Comparison of ENCODE assay signal across 12 cellular contexts in the genomic region with DNA sequence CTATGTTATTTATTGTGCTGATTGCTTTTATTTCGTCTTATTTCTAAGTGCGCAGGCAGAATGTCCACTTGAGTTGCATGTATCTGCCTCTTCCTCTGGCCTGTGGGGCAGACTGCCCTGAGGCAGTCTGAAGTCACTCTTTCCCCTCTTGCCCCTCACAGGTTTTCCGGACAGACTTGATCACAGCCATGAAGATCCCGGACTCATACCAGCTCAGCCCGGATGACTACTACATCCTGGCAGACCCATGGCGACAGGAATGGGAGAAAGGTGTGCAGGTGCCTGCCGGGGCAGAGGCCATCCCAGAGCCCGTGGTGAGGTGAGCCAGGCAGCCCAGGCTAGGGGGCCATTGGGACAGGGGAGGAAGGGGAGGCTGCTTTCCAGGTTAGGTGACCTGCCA. TPM values are rescaled to one million over a fixed set of nuclear protein-coding genes. Genes with fewer than 3 reads are reported as not detected.
A peak's percentile ranks its signal among the peaks of the same experiment; 100 is the strongest.
DNase-seq lines count a peak whose midpoint lies in the region; FAIRE-seq and TF ChIP-seq lines count a peak whose summit lies in the region.
"Had no signal": no experiment of that assay in that cellular context is flagged by ENCODE, and none has a peak within 500 bp of the region (broad histone marks: within the 10 kb centered on the region; RNA-seq: fewer than 3 reads in every experiment).

No MANE protein-coding gene starts in this region.

- no peaks in the 10 kb centered on the region for H3K4me1 ChIP-seq in breast epithelium

- no peaks in the 10 kb centered on the region for H3K9me3 Mint-ChIP-seq in MCF 10A (ENCODE audit: unreplicated experiment)
- H3K9me3 Mint-ChIP-seq in activated naive CD8-positive, alpha-beta T cell (ENCODE audit: low read depth), result no peaks in the 10 kb centered on the region

- intact Hi-C loops in MCF 10A (cut with micrococcal nuclease), result loop anchor here (1.0 kb wide), 1 partner anchor 25 kb away; no protein-coding TSS in a partner anchor
- intact Hi-C loops in breast epithelium (cut with DNase I; ENCODE audit: low total_unique reads), result no loop called here

- H3K4me3 Mint-ChIP-seq in MCF 10A (ENCODE audit: unreplicated experiment), result peak overlapping the region; percentile 33
- H3K4me3 Mint-ChIP-seq in activated naive CD8-positive, alpha-beta T cell, result no peak overlapping the region
- H3K4me3 Mint-ChIP-seq: activated CD8-positive, alpha-beta memory T cell treated with anti-CD3 and anti-CD28 coated beads, Interleukin-2, amount 10 ng/mL, durations not matched to agents 7 days and 5 days had no signal

- DNase-seq in MCF 10A (ENCODE audit: unreplicated experiment) (no peak), breast epithelium (ENCODE audit: low spot score in 2 of 2) (no peak), kidney tubule cell (ENCODE audit: low spot score) (peak; percentile 48), urothelium cell line (ENCODE audit: low spot score) (peak; percentile 15), mucosa of gallbladder (ENCODE audit: low spot score) (no peak), NCI-H1694 treated with DMSO at 0.1 percent for 48 hours (lab: John Stamatoyannopoulos, UW) (no peak), CD1c-positive myeloid dendritic cell (ENCODE audit: extremely low spot score) (no peak)
- DNase-seq: activated CD8-positive, alpha-beta memory T cell treated with anti-CD3 and anti-CD28 coated beads, Interleukin-2, amount 10 ng/mL, durations not matched to agents 7 days and 5 days; cerebellar nuclear complex; SIG-M5; transverse colon had no signal

- TF ChIP-seq CTCF in MCF 10A (IDR thresholded peaks at IDR 0.05; ENCODE audit: unreplicated experiment) (no peak), breast epithelium (IDR thresholded peaks at IDR 0.05) (no peak)

- CTCF ChIA-PET in MCF 10A (lab: Yijun Ruan, JAX), result interaction anchor here (1.1 kb wide), 1 partner anchor 24 kb away, joined by 3 read pairs; no protein-coding TSS in a partner anchor

- H3K27ac ChIP-seq in breast epithelium, result peak overlapping the region in 1 of 2 donors; percentile 32

- peaks cover 53% of the 10 kb centered on the region for H3K4me1 Mint-ChIP-seq in MCF 10A (ENCODE audit: insufficient read depth, unreplicated experiment)
- H3K4me1 Mint-ChIP-seq in activated naive CD8-positive, alpha-beta T cell (ENCODE audit: low read depth), result peaks cover 68% of the 10 kb centered on the region

- peak overlapping the region; percentile 91 for H3K27ac Mint-ChIP-seq in MCF 10A (ENCODE audit: low read depth, unreplicated experiment)
- peak overlapping the region; percentile 80 for H3K27ac Mint-ChIP-seq in activated naive CD8-positive, alpha-beta T cell

- no peaks in the 10 kb centered on the region for H3K9me3 ChIP-seq in breast epithelium
- H3K9me3 ChIP-seq: transverse colon had no signal

- no peak for TF ChIP-seq POLR2A in breast epithelium (IDR thresholded peaks at IDR 0.05)

- no peaks in the 10 kb centered on the region for H3K27me3 Mint-ChIP-seq in MCF 10A (ENCODE audit: insufficient read depth, unreplicated experiment)
- H3K27me3 Mint-ChIP-seq in activated naive CD8-positive, alpha-beta T cell, result no peaks in the 10 kb centered on the region
- H3K27me3 Mint-ChIP-seq: activated CD8-positive, alpha-beta memory T cell treated with anti-CD3 and anti-CD28 coated beads, Interleukin-2, amount 10 ng/mL, durations not matched to agents 7 days and 5 days had no signal

- H3K36me3 ChIP-seq in breast epithelium, result no peaks in the 10 kb centered on the region

- H3K36me3 Mint-ChIP-seq in MCF 10A (ENCODE audit: insufficient read depth, unreplicated experiment), result peaks cover 89% of the 10 kb centered on the region
- H3K36me3 Mint-ChIP-seq in activated naive CD8-positive, alpha-beta T cell, result peaks cover 3% of the 10 kb centered on the region

- H3K4me3 ChIP-seq in breast epithelium, result no peak overlapping the region
- H3K4me3 ChIP-seq: transverse colon had no signal

- POLR2A ChIA-PET in MCF 10A (lab: Yijun Ruan, JAX), result interaction anchor here (3.9 kb wide), 1 partner anchor 25 kb away, joined by 21 read pairs; a partner anchor contains a TSS

- no TSS peak for BruUV-seq in MCF 10A (replicated peaks; lab: Mats Ljungman, UMichigan)

- H3K27me3 ChIP-seq in breast epithelium, result no peaks in the 10 kb centered on the region
- H3K27me3 ChIP-seq: transverse colon had no signal

- no peak for FAIRE-seq in urothelium cell line (lab: Jason Lieb, UNC)

RNA-seq across cellular contexts. Expression of a gene that starts 26.4 kb away (rescaled TPM):
- total RNA-seq in MCF 10A (2022), result 104 and 138 TPM in 2 replicates
- total RNA-seq in breast epithelium, result 10 to 100 TPM; 39.0 to 66.0 (median 61.4) TPM
- 83.1 TPM for total RNA-seq in mucosa of gallbladder

Comparison
In these comparisons a context has a peak if more than half of its experiments do, and no peak if none do; other contexts are left out.
1. DNase-seq: peak in kidney tubule cell (single experiment) and urothelium cell line (single experiment); none in MCF 10A (single experiment), breast epithelium (0 of 2), mucosa of gallbladder (single experiment), NCI-H1694 treated with DMSO at 0.1 percent for 48 hours (single experiment) and CD1c-positive myeloid dendritic cell (single experiment).